In the genomic region with DNA sequence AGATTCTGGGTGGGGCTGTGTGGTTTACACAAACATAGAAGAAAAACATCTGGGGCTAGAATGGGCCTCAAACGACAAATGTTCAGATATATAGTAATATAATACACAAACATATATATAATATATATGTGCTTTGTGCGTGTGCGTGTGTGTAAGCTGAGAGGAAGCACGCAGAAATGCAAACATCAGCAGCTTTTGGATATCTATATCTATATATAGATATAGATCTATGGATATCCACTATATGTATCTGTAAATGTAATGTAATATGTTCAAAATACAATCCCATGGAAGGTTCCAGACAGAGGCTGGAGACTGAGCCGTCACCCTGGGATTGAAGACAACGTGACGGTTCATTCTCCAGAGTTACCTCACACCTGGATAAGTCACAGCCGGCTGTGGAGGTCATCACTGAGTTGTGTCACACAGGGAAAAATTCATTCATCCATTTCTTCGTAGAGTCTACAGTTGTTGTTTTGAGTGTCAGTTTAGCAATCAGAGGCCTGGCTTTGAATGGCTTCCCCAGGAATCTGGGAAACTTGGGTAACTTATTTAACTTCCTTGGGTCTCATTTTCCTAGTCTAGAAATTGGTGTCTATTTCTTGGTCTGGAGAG, we compare ENCODE assay signal across 9 cellular contexts.
DNase-seq lines count a peak whose midpoint lies in the region; TF ChIP-seq lines count a peak whose summit lies in the region.
"Had no signal": no experiment of that assay in that cellular context is flagged by ENCODE, and none has a peak within 500 bp of the region (broad histone marks: within the 10 kb centered on the region; RNA-seq: fewer than 3 reads in every experiment).

No MANE protein-coding gene starts in this region.

- no peaks in the 10 kb centered on the region for H3K79me2 ChIP-seq in PC-9 (ENCODE audit: low read depth)

- BruUV-seq in PC-9 (replicated peaks; lab: Mats Ljungman, UMichigan), result no TSS peak

- no peak for TF ChIP-seq EP300 in transverse colon (IDR thresholded peaks at IDR 0.05; ENCODE audit: low read depth)

- H2AFZ ChIP-seq in PC-9, result no peak overlapping the region

- CTCF ChIA-PET in PC-9 (lab: Charles Lee), result interaction anchor here (1.0 kb wide), 1 partner anchor 19 kb away, joined by 3 read pairs; no protein-coding TSS in a partner anchor

- TF ChIP-seq CTCF in PC-9 (conservative IDR thresholded peaks at IDR 0.05), result no peak
- TF ChIP-seq CTCF in mesothelial cell of epicardium (IDR thresholded peaks at IDR 0.05; ENCODE audit: unreplicated experiment), result no peak
- no peak for TF ChIP-seq CTCF in transverse colon (IDR thresholded peaks at IDR 0.05)

- H3K9me3 Mint-ChIP-seq in mesothelial cell of epicardium, result no peaks in the 10 kb centered on the region

- peak overlapping the region; percentile 91 for H3K27ac ChIP-seq in PC-9
- peak overlapping the region in 3 of 4 donors; percentile 4 to 29 (median 20) for H3K27ac ChIP-seq in transverse colon

- H3K9me3 ChIP-seq in PC-9 (ENCODE audit: insufficient read depth, low read depth) (no peaks in the 10 kb centered on the region), transverse colon (no peaks in the 10 kb centered on the region)

- DNase-seq in PC-9 (no peak), dermis blood vessel endothelial cell (peak; percentile 10), mesothelial cell of epicardium (ENCODE audit: low spot score in 2 of 2, unreplicated experiment in 2 of 2) (no peak), transverse colon (no peak), NCI-H187 (lab: John Stamatoyannopoulos, UW) (no peak), amniotic stem cell (lab: John Stamatoyannopoulos, UW) (no peak), ecto neural progenitor cell (ENCODE audit: low spot score) (no peak)
- DNase-seq: activated T-cell treated with anti-CD3 and anti-CD28 coated beads, Interleukin-2, amount 50 U/mL, for 1 hour; NCI-H524 treated with DMSO at 0.1 percent for 48 hours had no signal

- H3F3A ChIP-seq in PC-9 (ENCODE audit: insufficient read depth, low read depth), result peaks cover 36% of the 10 kb centered on the region

- intact Hi-C loops in PC-9 (cut with micrococcal nuclease; ENCODE audit: unreplicated experiment) (loop anchor here (2.0 to 10.0 kb wide), 2 partner anchors 146 to 470 kb away; no protein-coding TSS in a partner anchor), transverse colon (cut with DNase I; ENCODE audit: low total_unique reads) (loop anchor here (5.0 kb wide), 1 partner anchor 1628 kb away; no protein-coding TSS in a partner anchor)

- no peaks in the 10 kb centered on the region for H3K27me3 ChIP-seq in PC-9 (ENCODE audit: insufficient read depth, low read depth)
- H3K27me3 ChIP-seq in transverse colon, result no peaks in the 10 kb centered on the region

- peak overlapping the region; percentile 62 for H3K4me2 ChIP-seq in PC-9

- no peaks in the 10 kb centered on the region for H3K27me3 Mint-ChIP-seq in mesothelial cell of epicardium (ENCODE audit: low read depth)

- H3K4me1 Mint-ChIP-seq in mesothelial cell of epicardium, result peaks cover 24% of the 10 kb centered on the region

- H4K20me1 ChIP-seq in PC-9 (ENCODE audit: insufficient read depth), result no peaks in the 10 kb centered on the region

- in situ Hi-C loops in transverse colon (cut with MboI; ENCODE audit: low pct_ligation_motif_present in 1 of 4, low pct_unique_long_range_greater_than_20kb in 1 of 4, low sequenced_read_pairs in 3 of 4), result no loop called here

- WGBS in transverse colon (ENCODE audit: low coverage in 1 of 2), 2 donors, result 80 to 87% methylated on average over 6 to 9 of the region's 9 CpGs

- H3K4me1 ChIP-seq in PC-9 (replicated peaks; ENCODE audit: insufficient read depth), result peaks cover 46% of the 10 kb centered on the region
- peaks cover 0 to 11% (median 5%) of the 10 kb centered on the region in 4 donors for H3K4me1 ChIP-seq in transverse colon

- POLR2A ChIA-PET in PC-9 (lab: Charles Lee; ENCODE audit: unreplicated experiment), result interaction anchor here (0.5 to 1.0 kb wide), 3 partner anchors 19 to 564 kb away, joined by 3 to 8 read pairs (median 4); no protein-coding TSS in a partner anchor

- H3K4me3 ChIP-seq in PC-9 (no peak overlapping the region), transverse colon (no peak overlapping the region)

- no peak for TF ChIP-seq POLR2A in transverse colon (IDR thresholded peaks at IDR 0.05)

- H3K36me3 ChIP-seq in PC-9 (ENCODE audit: low read depth) (no peaks in the 10 kb centered on the region), transverse colon (no peaks in the 10 kb centered on the region)

- H3K4me3 Mint-ChIP-seq in mesothelial cell of epicardium, result no peak overlapping the region

- no peaks in the 10 kb centered on the region for H3K36me3 Mint-ChIP-seq in mesothelial cell of epicardium

- peak overlapping the region; percentile 70 for H3K27ac Mint-ChIP-seq in mesothelial cell of epicardium

- H3K9me2 ChIP-seq in PC-9 (ENCODE audit: insufficient read depth), result no peaks in the 10 kb centered on the region
